In genomic region chr12:46667547-46667946, GRCh38 we compare ENCODE assay signal across 11 cellular contexts.
"Had no signal": no experiment of that assay in that cellular context is flagged by ENCODE, and none has a peak within 500 bp of the region (broad histone marks: within the 10 kb centered on the region; RNA-seq: fewer than 3 reads in every experiment).

No MANE protein-coding gene starts in this region.

- DNase-seq: activated CD4-positive, alpha-beta memory T cell treated with anti-CD3 and anti-CD28 coated beads, Interleukin-2, amount 10 ng/mL, durations not matched to agents 7 days and 5 days; activated CD4-positive, CD25-positive, alpha-beta regulatory T cell treated with anti-CD3 and anti-CD28 coated beads, Interleukin-2, amount 50 U/mL, for 72 hours; activated naive CD4-positive, alpha-beta T cell; activated T-cell treated with anti-CD3 and anti-CD28 coated beads, Interleukin-2, amount 50 U/mL, for 72 hours; gastrocnemius medialis; left ventricle myocardium superior; ovary; sigmoid colon; stimulated activated CD4-positive, alpha-beta T cell treated with anti-CD3 and anti-CD28 coated beads, Interleukin-2, amount 100 ng/mL, for 48 hours; stimulated activated CD8-positive, alpha-beta memory T cell treated with anti-CD3 and anti-CD28 coated beads, Interleukin-4, amount 100 ng/mL, for 48 hours; testis had no signal

- H3K9me3 ChIP-seq: gastrocnemius medialis, ovary, sigmoid colon, testis had no signal

- H3K4me3 ChIP-seq: gastrocnemius medialis, ovary, sigmoid colon, testis had no signal

- H3K36me3 ChIP-seq: gastrocnemius medialis, ovary, sigmoid colon had no signal

- H3K27me3 ChIP-seq: gastrocnemius medialis, ovary, sigmoid colon, testis had no signal

- H3K27ac ChIP-seq: gastrocnemius medialis, ovary, sigmoid colon, testis had no signal

- H3K4me1 ChIP-seq: testis had no signal
